In the genomic region with DNA sequence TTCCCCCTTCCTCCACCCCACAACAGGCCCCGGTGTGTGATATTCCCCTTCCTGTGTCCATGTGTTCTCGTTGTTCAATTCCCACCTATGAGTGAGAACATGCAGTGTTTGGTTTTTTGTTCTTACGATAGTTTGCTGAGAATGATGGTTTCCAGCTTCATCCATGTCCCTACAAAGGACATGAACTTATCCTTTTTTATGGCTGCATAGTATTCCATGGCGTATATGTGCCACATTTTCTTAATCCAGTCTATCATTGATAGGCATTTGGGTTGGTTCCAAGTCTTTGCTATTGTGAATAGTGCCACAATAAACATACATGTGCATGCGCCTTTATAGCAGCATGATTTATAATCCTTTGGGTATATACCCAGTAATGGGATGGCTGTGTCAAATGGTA, we compare ENCODE assay signal across 1 cellular context. TPM values are rescaled to one million over a fixed set of nuclear protein-coding genes. Genes with fewer than 3 reads are reported as not detected.
"Had no signal": no experiment of that assay in that cellular context is flagged by ENCODE, and none has a peak within 500 bp of the region (broad histone marks: within the 10 kb centered on the region; RNA-seq: fewer than 3 reads in every experiment).

No MANE protein-coding gene starts in this region.

RNA-seq across cellular contexts. Expression of gene RPRML, which starts 24.8 kb away (rescaled TPM):
- total RNA-seq: GM12878 had no signal
- polyA plus RNA-seq: GM12878 had no signal
